8 cellular contexts compared by ENCODE assay signal in genomic region chr4:182143086-182143821, GRCh38.
DNase-seq lines count a peak whose midpoint lies in the region; ATAC-seq, FAIRE-seq and TF ChIP-seq lines count a peak whose summit lies in the region.

No MANE protein-coding gene starts in this region.

- peaks cover 34% of the 10 kb centered on the region for H3K4me1 ChIP-seq in HUES6 (ENCODE audit: control insufficient read depth, insufficient read depth, low read length)
- peaks cover 10 to 13% of the 10 kb centered on the region in 2 donors for H3K4me1 ChIP-seq in duodenal mucosa (ENCODE audit: control insufficient read depth in 1 of 2, insufficient read depth in 2 of 2, low read length in 2 of 2)

- TF ChIP-seq CTCF in AG04450 (IDR thresholded peaks at IDR 0.05; ENCODE audit: low read depth, low read length) (0 out of 2 replicates have a peak, but pooled peaks have one; percentile 3), D721Med (IDR thresholded peaks at IDR 0.05; ENCODE audit: insufficient read depth, missing control alignments) (no peak)

- CTCF ChIA-PET in AG04450 (lab: Charles Lee) = interaction anchor here (0.6 to 1.8 kb wide), 3 partner anchors 9 to 306 kb away, joined by 3 to 7 read pairs (median 6); no protein-coding TSS in a partner anchor

- FAIRE-seq in D721Med (lab: Jason Lieb, UNC) = no peak

- POLR2A ChIA-PET in AG04450 (lab: Yijun Ruan, JAX) = interaction anchor here (0.6 kb wide), 1 partner anchor 12 kb away, joined by 8 read pairs; no protein-coding TSS in a partner anchor

- peaks cover 3% of the 10 kb centered on the region; the same call in 1 of the 2 replicates for H3K9me3 ChIP-seq in AG04450 (ENCODE audit: control insufficient read depth, insufficient read depth, low read length)
- no peaks in the 10 kb centered on the region for H3K9me3 ChIP-seq in HUES6 (ENCODE audit: control insufficient read depth, insufficient read depth, low read depth, low read length)
- H3K9me3 ChIP-seq in duodenal mucosa (ENCODE audit: control insufficient read depth in 1 of 2, low read length in 2 of 2) = no peaks in the 10 kb centered on the region

- H3K4me3 ChIP-seq in AG04450 (ENCODE audit: low read depth, low read length) = peak overlapping the region; percentile 80
- H3K4me3 ChIP-seq in HUES6 (ENCODE audit: low read depth, low read length) = peak overlapping the region; percentile 83
- peak overlapping the region; percentile 73 to 76 for H3K4me3 ChIP-seq in duodenal mucosa (ENCODE audit: low read depth in 1 of 2, low read length in 2 of 2)

- no peak for ATAC-seq in HG03045 (IDR thresholded peaks at IDR 0.05; ENCODE audit: unreplicated experiment)

- H3K9ac ChIP-seq in HUES6 (ENCODE audit: low read length) = peak overlapping the region; percentile 88
- H3K9ac ChIP-seq in duodenal mucosa (ENCODE audit: low read depth in 1 of 2, low read length in 2 of 2) = peak overlapping the region; percentile 47 to 56

- H3K36me3 ChIP-seq in HUES6 (ENCODE audit: control insufficient read depth, insufficient read depth, low read length) (no peaks in the 10 kb centered on the region), duodenal mucosa (ENCODE audit: control insufficient read depth in 1 of 2, insufficient read depth in 2 of 2, low read length in 2 of 2) (no peaks in the 10 kb centered on the region)

- H3K27me3 ChIP-seq in AG04450 (ENCODE audit: control insufficient read depth, insufficient read depth, low read length) (no peaks in the 10 kb centered on the region), HUES6 (ENCODE audit: control insufficient read depth, insufficient read depth, low read length) (peaks cover 31% of the 10 kb centered on the region), duodenal mucosa (ENCODE audit: control insufficient read depth in 1 of 2, insufficient read depth in 2 of 2, low read length in 2 of 2) (peaks cover 5 to 51% of the 10 kb centered on the region in 2 donors)

- peak overlapping the region; percentile 89 for H3K27ac ChIP-seq in AG04450 (ENCODE audit: low read depth, low read length)
- peak overlapping the region; percentile 93; the same call in 1 of the 2 replicates for H3K27ac ChIP-seq in HUES6 (ENCODE audit: low read depth, low read length)
- peak overlapping the region; percentile 20 for H3K27ac ChIP-seq in duodenal mucosa (ENCODE audit: low read depth, low read length)

- DNase-seq in AG04450 (ENCODE audit: low read depth, low spot score) (no peak), myocyte (ENCODE audit: low read depth) (peak; percentile 40), D721Med (ENCODE audit: insufficient read length, low spot score) (no peak), dedifferentiated amniotic fluid mesenchymal stem cell (ENCODE audit: extremely low spot score) (no peak), medulla oblongata (ENCODE audit: extremely low spot score) (no peak)

Comparison
In these comparisons a context has a peak if more than half of its experiments do, and no peak if none do; other contexts are left out.
1. H3K27ac ChIP-seq: peak in every context shown above with its lines; median percentile 93 in HUES6; 89 in AG04450; 20 in duodenal mucosa.